In genomic region chr6:20657274-20657800, GRCh38 we compare ENCODE assay signal across 14 cellular contexts.
DNase-seq lines count a peak whose midpoint lies in the region; ATAC-seq and TF ChIP-seq lines count a peak whose summit lies in the region.
"Had no signal": no experiment of that assay in that cellular context is flagged by ENCODE, and none has a peak within 500 bp of the region (broad histone marks: within the 10 kb centered on the region; RNA-seq: fewer than 3 reads in every experiment).

No MANE protein-coding gene starts in this region.

- no peak overlapping the region for H2BK12ac ChIP-seq in mesenchymal stem cell (ENCODE audit: low read length in 2 of 2)

- H3K4me3 Mint-ChIP-seq in activated CD4-positive, alpha-beta T cell treated with anti-CD3 and anti-CD28 coated beads for 36 hours, result no peak overlapping the region
- H3K4me3 Mint-ChIP-seq: CD14-positive monocyte had no signal

- H3K4ac ChIP-seq in mesenchymal stem cell (ENCODE audit: low read depth in 1 of 2, low read length in 2 of 2), result no peak overlapping the region

- H3K18ac ChIP-seq in mesenchymal stem cell (ENCODE audit: low read depth in 1 of 2, low read length in 2 of 2), result no peak overlapping the region

- peaks cover 14% of the 10 kb centered on the region for H3K79me1 ChIP-seq in mesenchymal stem cell (replicated peaks; ENCODE audit: low read length, poor library complexity, severe bottlenecking)

- H3K4me1 ChIP-seq in Loucy (ENCODE audit: insufficient read depth, low read length, poor library complexity, severe bottlenecking), result peaks cover 55% of the 10 kb centered on the region
- peaks cover 7% of the 10 kb centered on the region for H3K4me1 ChIP-seq in mesenchymal stem cell (ENCODE audit: control insufficient read depth, insufficient read depth, low read depth, low read length)
- H3K4me1 ChIP-seq in prostate gland (replicated peaks), result no peaks in the 10 kb centered on the region

- TF ChIP-seq CTCF in Loucy (conservative IDR thresholded peaks at IDR 0.05; ENCODE audit: low read length), result no peak
- no peak for TF ChIP-seq CTCF in prostate gland (IDR thresholded peaks at IDR 0.05)

- no peak overlapping the region for H2BK120ac ChIP-seq in mesenchymal stem cell (ENCODE audit: low read depth, low read length)

- peak; percentile 47 for ATAC-seq in activated CD4-positive, alpha-beta T cell treated with anti-CD3 and anti-CD28 coated beads for 36 hours
- no peak for ATAC-seq in GM19023 (IDR thresholded peaks at IDR 0.05; ENCODE audit: unreplicated experiment)

- no peak overlapping the region for H3K23ac ChIP-seq in mesenchymal stem cell (ENCODE audit: low read length in 2 of 2)

- no peak for TF ChIP-seq POLR2A in prostate gland (IDR thresholded peaks at IDR 0.05)

- H4K20me1 ChIP-seq in Loucy (ENCODE audit: insufficient read depth, low read length, poor library complexity, severe bottlenecking), result no peaks in the 10 kb centered on the region

- H3K27ac ChIP-seq in epithelial cell of prostate, result peak overlapping the region; percentile 36
- no peak overlapping the region for H3K27ac ChIP-seq in mesenchymal stem cell (ENCODE audit: low read length, poor library complexity, severe bottlenecking)
- no peak overlapping the region for H3K27ac ChIP-seq in prostate gland

- WGBS in mesenchymal stem cell, result 90% methylated on average over 1 of the region's 2 CpGs
- 54% methylated on average over 2 of the region's 2 CpGs for WGBS in prostate gland

- DNase-seq in activated CD4-positive, alpha-beta T cell treated with anti-CD3 and anti-CD28 coated beads for 36 hours, result no peak
- no peak for DNase-seq in activated CD4-positive, alpha-beta T cell treated with anti-CD3 and anti-CD28 coated beads for 1 hour
- no peak for DNase-seq in epithelial cell of prostate (ENCODE audit: low read depth, low spot score)
- DNase-seq in mesenchymal stem cell, result no peak
- no peak for DNase-seq in prostate gland (ENCODE audit: low spot score)
- DNase-seq in NCI-H446 treated with DMSO at 0.1 percent for 48 hours (lab: John Stamatoyannopoulos, UW), result no peak
- DNase-seq: DMS153, Karpas-422, NCI-H1417, NCI-H187 treated with DMSO at 0.1 percent for 48 hours, SHP77 treated with DMSO at 0.1 percent for 48 hours had no signal

- H3K9me2 ChIP-seq in Loucy (replicated peaks; ENCODE audit: low read depth, low read length), result no peaks in the 10 kb centered on the region

- H3K4me3 ChIP-seq in Loucy (ENCODE audit: low read length, poor library complexity, severe bottlenecking), result no peak overlapping the region
- no peak overlapping the region for H3K4me3 ChIP-seq in mesenchymal stem cell (ENCODE audit: insufficient read depth in 1 of 2, low read depth in 1 of 2, low read length in 2 of 2)
- no peak overlapping the region for H3K4me3 ChIP-seq in prostate gland

- peak overlapping the region; percentile 4 for H2AK5ac ChIP-seq in mesenchymal stem cell (ENCODE audit: low read length, severe bottlenecking)

- H3K27me3 ChIP-seq in Loucy (ENCODE audit: insufficient read depth, low read length, poor library complexity, severe bottlenecking), result no peaks in the 10 kb centered on the region
- no peaks in the 10 kb centered on the region for H3K27me3 ChIP-seq in mesenchymal stem cell (ENCODE audit: control insufficient read depth in 1 of 2, insufficient read depth in 1 of 2, low read length in 2 of 2)
- no peaks in the 10 kb centered on the region for H3K27me3 ChIP-seq in prostate gland (replicated peaks; ENCODE audit: insufficient read depth)

- H3K27me3 Mint-ChIP-seq in activated CD4-positive, alpha-beta T cell treated with anti-CD3 and anti-CD28 coated beads for 36 hours, result no peaks in the 10 kb centered on the region

- intact Hi-C loops in activated CD4-positive, alpha-beta T cell treated with anti-CD3 and anti-CD28 coated beads for 36 hours (cut with DNase I, micrococcal nuclease), result no loop called here
- intact Hi-C loops in prostate gland (cut with DNase I), result no loop called here

- H2BK5ac ChIP-seq in mesenchymal stem cell (ENCODE audit: low read depth, low read length, poor library complexity, severe bottlenecking), result no peak overlapping the region

- H2BK15ac ChIP-seq in mesenchymal stem cell (ENCODE audit: low read depth, poor library complexity, severe bottlenecking), result no peak overlapping the region

- no peaks in the 10 kb centered on the region for H3K9me3 Mint-ChIP-seq in activated CD4-positive, alpha-beta T cell treated with anti-CD3 and anti-CD28 coated beads for 36 hours (ENCODE audit: low read depth)

- H3K9me3 ChIP-seq in Loucy (ENCODE audit: insufficient read depth, low read depth, low read length) (no peaks in the 10 kb centered on the region), mesenchymal stem cell (ENCODE audit: control insufficient read depth, low read length) (no peaks in the 10 kb centered on the region), prostate gland (no peaks in the 10 kb centered on the region)

- CTCF ChIA-PET in activated CD4-positive, alpha-beta T cell treated with anti-CD3 and anti-CD28 coated beads for 36 hours (lab: Charles Lee), result no interaction called here

- H3K36me3 ChIP-seq in Loucy (ENCODE audit: insufficient read depth, low read length) (no peaks in the 10 kb centered on the region), mesenchymal stem cell (ENCODE audit: control insufficient read depth in 1 of 2, insufficient read depth in 2 of 2, low read depth in 1 of 2, low read length in 2 of 2) (no peaks in the 10 kb centered on the region), prostate gland (no peaks in the 10 kb centered on the region)

- H3K9ac ChIP-seq in Loucy (ENCODE audit: low read depth, low read length, poor library complexity, severe bottlenecking) (no peak overlapping the region), mesenchymal stem cell (ENCODE audit: low read length) (no peak overlapping the region)

- H3K4me1 Mint-ChIP-seq in activated CD4-positive, alpha-beta T cell treated with anti-CD3 and anti-CD28 coated beads for 36 hours, result peaks cover 13% of the 10 kb centered on the region

- peaks cover 26% of the 10 kb centered on the region for H3K36me3 Mint-ChIP-seq in activated CD4-positive, alpha-beta T cell treated with anti-CD3 and anti-CD28 coated beads for 36 hours (ENCODE audit: low read depth)

- no peak overlapping the region for H3K27ac Mint-ChIP-seq in activated CD4-positive, alpha-beta T cell treated with anti-CD3 and anti-CD28 coated beads for 36 hours

- peak overlapping the region; percentile 9 for H3K4me2 ChIP-seq in Loucy (ENCODE audit: low read depth, low read length, poor library complexity, severe bottlenecking)
- no peak overlapping the region for H3K4me2 ChIP-seq in mesenchymal stem cell (ENCODE audit: low read length, poor library complexity, severe bottlenecking)

- H3F3A ChIP-seq in Loucy (ENCODE audit: low read depth), result no peaks in the 10 kb centered on the region

- H3K14ac ChIP-seq in mesenchymal stem cell (ENCODE audit: low read length in 2 of 2), result peak overlapping the region in 1 of 2 experiments; percentile 68

- no peak overlapping the region for H4K91ac ChIP-seq in mesenchymal stem cell (ENCODE audit: low read length)

- H2AFZ ChIP-seq in Loucy (ENCODE audit: low read length) (no peak overlapping the region), mesenchymal stem cell (ENCODE audit: low read depth, low read length) (no peak overlapping the region)

- no peak overlapping the region for H4K8ac ChIP-seq in mesenchymal stem cell (ENCODE audit: low read length)

- POLR2A ChIA-PET in activated CD4-positive, alpha-beta T cell treated with anti-CD3 and anti-CD28 coated beads for 36 hours (lab: Charles Lee), result no interaction called here

- H3K79me2 ChIP-seq in Loucy (ENCODE audit: insufficient read depth, low read length), result peaks cover 56% of the 10 kb centered on the region
